In genomic region chr11:67387074-67387473, GRCh38 we compare ENCODE assay signal across 16 cellular contexts. TPM values are rescaled to one million over a fixed set of nuclear protein-coding genes. Genes with fewer than 3 reads are reported as not detected.
DNase-seq lines count a peak whose midpoint lies in the region; ATAC-seq, FAIRE-seq and TF ChIP-seq lines count a peak whose summit lies in the region.
"Had no signal": no experiment of that assay in that cellular context is flagged by ENCODE, and none has a peak within 500 bp of the region (broad histone marks: within the 10 kb centered on the region; RNA-seq: fewer than 3 reads in every experiment).

No MANE protein-coding gene starts in this region.

- no peak for ATAC-seq in CD4-positive, alpha-beta T cell (ENCODE audit: poor library complexity)
- ATAC-seq in K562 (no peak), GM18861 (IDR thresholded peaks at IDR 0.05; ENCODE audit: unreplicated experiment) (no peak), HG03159 (IDR thresholded peaks at IDR 0.05; ENCODE audit: unreplicated experiment) (no peak)
- ATAC-seq: HCT116 had no signal

- H3K4me2 ChIP-seq in Karpas-422 (ENCODE audit: low read depth, low read length, poor library complexity, severe bottlenecking) (no peak overlapping the region), K562 (ENCODE audit: insufficient read depth, low read length) (no peak overlapping the region), trophoblast cell (ENCODE audit: low read length) (no peak overlapping the region), mesenchymal stem cell (ENCODE audit: low read length, poor library complexity, severe bottlenecking) (no peak overlapping the region)

- H3K79me1 ChIP-seq in trophoblast cell (ENCODE audit: low read length) (peaks cover 7% of the 10 kb centered on the region), mesenchymal stem cell (replicated peaks; ENCODE audit: low read length, poor library complexity, severe bottlenecking) (peaks cover 5% of the 10 kb centered on the region)

- FAIRE-seq in K562 (lab: Jason Lieb, UNC) = peak; percentile 49

- no peaks in the 10 kb centered on the region for H3K9me1 ChIP-seq in K562 (ENCODE audit: control insufficient read depth, insufficient read depth, low read length)

- H4K8ac ChIP-seq in trophoblast cell (ENCODE audit: low read depth, low read length) = no peak overlapping the region
- no peak overlapping the region for H4K8ac ChIP-seq in mesenchymal stem cell (ENCODE audit: low read length)

- H3K27me3 Mint-ChIP-seq in CD4-positive, alpha-beta T cell = peaks cover 4% of the 10 kb centered on the region

- H3K4me3 Mint-ChIP-seq in CD4-positive, alpha-beta T cell = peak overlapping the region; percentile 62

- TF ChIP-seq EP300 in K562 (IDR thresholded peaks at IDR 0.05; ENCODE audit: low read length) = no peak

- no peak overlapping the region for H3K27ac Mint-ChIP-seq in CD4-positive, alpha-beta T cell

- intact Hi-C loops in CD4-positive, alpha-beta T cell (cut with DNase I, micrococcal nuclease) = loop anchor here in 1 of 2 experiments (10.0 kb wide), 1 partner anchor 272 kb away; the partner anchor contains the start of gene KDM2A
- intact Hi-C loops in K562 (cut with micrococcal nuclease) = no loop called here

- no peak overlapping the region for H4K12ac ChIP-seq in trophoblast cell (ENCODE audit: low read depth, low read length)

- TF ChIP-seq POLR2A in K562 (conservative IDR thresholded peaks at IDR 0.05) = no peak

- H3K36me3 ChIP-seq in Karpas-422 (ENCODE audit: insufficient read depth, low read length) (no peaks in the 10 kb centered on the region), K562 (ENCODE audit: control insufficient read depth, insufficient read depth, low read length) (no peaks in the 10 kb centered on the region; the same call in 2 of the 3 replicates), trophoblast cell (ENCODE audit: control insufficient read depth in 1 of 2, insufficient read depth in 2 of 2, low read length in 2 of 2) (no peaks in the 10 kb centered on the region), mesenchymal stem cell (ENCODE audit: control insufficient read depth in 1 of 2, insufficient read depth in 2 of 2, low read depth in 1 of 2, low read length in 2 of 2) (no peaks in the 10 kb centered on the region)
- H3K36me3 ChIP-seq: Peyer's patch had no signal

- H3K27me3 ChIP-seq in CD4-positive, alpha-beta T cell (ENCODE audit: control insufficient read depth, insufficient read depth, low read length) = no peaks in the 10 kb centered on the region
- H3K27me3 ChIP-seq in Karpas-422 (ENCODE audit: low read length) (no peaks in the 10 kb centered on the region), K562 (ENCODE audit: control insufficient read depth in 2 of 2, insufficient read depth in 2 of 2, low read length in 2 of 2) (no peaks in the 10 kb centered on the region), trophoblast cell (ENCODE audit: insufficient read depth, low read length) (no peaks in the 10 kb centered on the region), mesenchymal stem cell (ENCODE audit: control insufficient read depth in 1 of 2, insufficient read depth in 1 of 2, low read length in 2 of 2) (peaks cover 0 to 11% of the 10 kb centered on the region in 2 experiments)
- H3K27me3 ChIP-seq: BE2C, Peyer's patch had no signal

- no peak for TF ChIP-seq RAD21 in K562 (CRISPR knock-in tag; conservative IDR thresholded peaks at IDR 0.05 in 1 of 2, IDR thresholded peaks at IDR 0.05 in 1 of 2)

- H3K9me3 ChIP-seq in CD4-positive, alpha-beta T cell (ENCODE audit: control insufficient read depth, low read length) = no peaks in the 10 kb centered on the region
- H3K9me3 ChIP-seq in Karpas-422 (ENCODE audit: low read length) = no peaks in the 10 kb centered on the region
- no peaks in the 10 kb centered on the region for H3K9me3 ChIP-seq in K562 (replicated peaks; ENCODE audit: control insufficient read depth, insufficient read depth, low read depth, low read length)
- H3K9me3 ChIP-seq in trophoblast cell (ENCODE audit: insufficient read depth, low read depth, low read length) = no peaks in the 10 kb centered on the region
- no peaks in the 10 kb centered on the region for H3K9me3 ChIP-seq in mesenchymal stem cell (ENCODE audit: control insufficient read depth, low read length)
- H3K9me3 ChIP-seq: BE2C, Peyer's patch had no signal

- peaks cover 6% of the 10 kb centered on the region for H3K79me2 ChIP-seq in Karpas-422 (ENCODE audit: low read length)
- H3K79me2 ChIP-seq in K562 (ENCODE audit: control insufficient read depth, insufficient read depth, low read length) = peaks cover 17% of the 10 kb centered on the region
- peaks cover 6% of the 10 kb centered on the region for H3K79me2 ChIP-seq in trophoblast cell (ENCODE audit: control insufficient read depth, insufficient read depth, low read length, poor library complexity)

- H2AK5ac ChIP-seq in trophoblast cell (ENCODE audit: low read length) = no peak overlapping the region
- no peak overlapping the region for H2AK5ac ChIP-seq in mesenchymal stem cell (ENCODE audit: low read length, severe bottlenecking)

- 11% methylated on average over 6 of the region's 9 CpGs for WGBS in K562 (ENCODE audit: insufficient coverage, low coverage, missing lambda C conversion rate)
- WGBS in trophoblast cell (ENCODE audit: extremely low coverage, insufficient coverage, insufficient read length) = no CpG with 5 or more reads among the region's 9 CpGs
- WGBS in mesenchymal stem cell = 49% methylated on average over 9 of the region's 9 CpGs

- no peak overlapping the region for H2AFZ ChIP-seq in Karpas-422 (ENCODE audit: low read length)
- H2AFZ ChIP-seq in K562 (ENCODE audit: low read depth, low read length) = no peak overlapping the region
- no peak overlapping the region for H2AFZ ChIP-seq in trophoblast cell (ENCODE audit: insufficient read depth, low read length, poor library complexity)
- no peak overlapping the region for H2AFZ ChIP-seq in mesenchymal stem cell (ENCODE audit: low read depth, low read length)

- H3K9ac ChIP-seq in Karpas-422 (ENCODE audit: low read length) = no peak overlapping the region
- peak overlapping the region in 1 of 2 experiments; percentile 73; a peak in 1 of 4 replicates for H3K9ac ChIP-seq in K562 (ENCODE audit: insufficient read depth in 1 of 2, low read depth in 2 of 2, low read length in 2 of 2)
- no peak overlapping the region for H3K9ac ChIP-seq in trophoblast cell (ENCODE audit: low read length)
- H3K9ac ChIP-seq in mesenchymal stem cell (ENCODE audit: low read length) = no peak overlapping the region

- CTCF ChIA-PET in CD4-positive, alpha-beta T cell (lab: Charles Lee) = interaction anchor here (0.6 to 2.2 kb wide), 6 partner anchors 8 to 155 kb away, joined by 3 to 10 read pairs (median 3); partner anchors contain the start of gene PPP1CA
- CTCF ChIA-PET in K562 (lab: Yijun Ruan, JAX; ENCODE audit: low intra/inter-chr PET ratio) = no interaction called here

- no peak overlapping the region for H2BK5ac ChIP-seq in trophoblast cell (ENCODE audit: low read depth, low read length, poor library complexity)
- H2BK5ac ChIP-seq in mesenchymal stem cell (ENCODE audit: low read depth, low read length, poor library complexity, severe bottlenecking) = no peak overlapping the region

- DNase-seq in CD4-positive, alpha-beta T cell = no peak
- DNase-seq in Karpas-422 (peak; percentile 48), K562 (ENCODE audit: extremely low read depth in 1 of 4, low spot score in 3 of 4) (peak in 1 of 4 experiments; percentile 38), trophoblast cell (no peak), mesenchymal stem cell (no peak)
- DNase-seq: ACHN, BE2C, IMR-90, NCI-H1048, NCI-H345, NCI-H526 treated with DMSO at 0.1 percent for 48 hours, SHP77 had no signal

- H4K20me1 ChIP-seq in Karpas-422 (ENCODE audit: insufficient read depth, low read depth, low read length) (0 out of 2 replicates have a peak, but pooled peaks cover 3% of the 10 kb centered on the region), K562 (replicated peaks; ENCODE audit: control insufficient read depth, insufficient read depth, low read length) (no peaks in the 10 kb centered on the region)

- H2BK120ac ChIP-seq in trophoblast cell (ENCODE audit: insufficient read depth, low read length, poor library complexity) (no peak overlapping the region), mesenchymal stem cell (ENCODE audit: low read depth, low read length) (no peak overlapping the region)

- H3K23ac ChIP-seq in trophoblast cell (ENCODE audit: low read length) (no peak overlapping the region), mesenchymal stem cell (ENCODE audit: low read length in 2 of 2) (no peak overlapping the region)

- H4K91ac ChIP-seq in trophoblast cell (ENCODE audit: low read depth, low read length) = peak overlapping the region; percentile 31
- no peak overlapping the region for H4K91ac ChIP-seq in mesenchymal stem cell (ENCODE audit: low read length)

- in situ Hi-C loops in K562 (cut with MboI) = no loop called here

- no peaks in the 10 kb centered on the region for H3K9me2 ChIP-seq in Karpas-422 (replicated peaks; ENCODE audit: insufficient read depth, low read length)

- peaks cover 19% of the 10 kb centered on the region for H3K4me1 ChIP-seq in Karpas-422 (ENCODE audit: low read length)
- H3K4me1 ChIP-seq in K562 (replicated peaks in 1 of 2; ENCODE audit: control insufficient read depth in 2 of 2, insufficient read depth in 2 of 2, low read length in 2 of 2) = peaks cover 14 to 45% of the 10 kb centered on the region in 2 experiments; a peak in 4 of 5 replicates
- H3K4me1 ChIP-seq in trophoblast cell (ENCODE audit: control insufficient read depth in 1 of 2, insufficient read depth in 2 of 2, low read length in 2 of 2) = peaks cover 3% of the 10 kb centered on the region in 2 experiments
- H3K4me1 ChIP-seq in mesenchymal stem cell (ENCODE audit: control insufficient read depth, insufficient read depth, low read depth, low read length) = peaks cover 17% of the 10 kb centered on the region
- H3K4me1 ChIP-seq: BE2C had no signal

- TF ChIP-seq CTCF in CD4-positive, alpha-beta T cell (IDR thresholded peaks at IDR 0.05) = no peak
- no peak for TF ChIP-seq CTCF in K562 (IDR thresholded peaks at IDR 0.05 in 2 of 3, conservative IDR thresholded peaks at IDR 0.05 in 1 of 3; ENCODE audit: insufficient read depth in 2 of 3, low read depth in 1 of 3, low read length in 3 of 3)

- no peaks in the 10 kb centered on the region for H3K9me3 Mint-ChIP-seq in CD4-positive, alpha-beta T cell

- POLR2A ChIA-PET in CD4-positive, alpha-beta T cell (lab: Charles Lee) = interaction anchor here (0.9 to 2.1 kb wide), 5 partner anchors 13 to 69 kb away, joined by 3 to 8 read pairs (median 3); partner anchors contain the start of gene POLD4
- POLR2A ChIA-PET in K562 (lab: Yijun Ruan, JAX) = interaction anchor here (0.7 to 2.1 kb wide), 6 partner anchors 10 to 824 kb away, joined by 3 to 9 read pairs (median 4); partner anchors contain the start of gene PPP1CA

- H3K4ac ChIP-seq in trophoblast cell (ENCODE audit: low read depth, low read length) (no peak overlapping the region), mesenchymal stem cell (ENCODE audit: low read depth in 1 of 2, low read length in 2 of 2) (no peak overlapping the region)

- no peak overlapping the region for H2BK15ac ChIP-seq in mesenchymal stem cell (ENCODE audit: low read depth, poor library complexity, severe bottlenecking)

- H3K4me1 Mint-ChIP-seq in CD4-positive, alpha-beta T cell (ENCODE audit: low read depth) = peaks cover 25% of the 10 kb centered on the region

- H3K18ac ChIP-seq in trophoblast cell (ENCODE audit: low read length) (no peak overlapping the region), mesenchymal stem cell (ENCODE audit: low read depth in 1 of 2, low read length in 2 of 2) (no peak overlapping the region)

- no peaks in the 10 kb centered on the region for H3K36me3 Mint-ChIP-seq in CD4-positive, alpha-beta T cell (ENCODE audit: low read depth)

- BruUV-seq in K562 (replicated peaks; lab: Mats Ljungman, UMichigan) = no TSS peak

- no peak overlapping the region for H3K14ac ChIP-seq in trophoblast cell (ENCODE audit: low read length)
- no peak overlapping the region for H3K14ac ChIP-seq in mesenchymal stem cell (ENCODE audit: low read length in 2 of 2)

- H2BK12ac ChIP-seq in trophoblast cell (ENCODE audit: low read length) (no peak overlapping the region), mesenchymal stem cell (ENCODE audit: low read length in 2 of 2) (no peak overlapping the region)

- H3K4me3 ChIP-seq in Karpas-422 (ENCODE audit: low read length) (no peak overlapping the region), K562 (no peak overlapping the region), trophoblast cell (ENCODE audit: low read depth, low read length) (no peak overlapping the region), mesenchymal stem cell (ENCODE audit: insufficient read depth in 1 of 2, low read depth in 1 of 2, low read length in 2 of 2) (no peak overlapping the region)
- H3K4me3 ChIP-seq: Peyer's patch had no signal

- no peak overlapping the region for H3K27ac ChIP-seq in CD4-positive, alpha-beta T cell (ENCODE audit: low read depth, low read length)
- no peak overlapping the region for H3K27ac ChIP-seq in Karpas-422 (ENCODE audit: low read length)
- H3K27ac ChIP-seq in K562 (ENCODE audit: extremely low read depth, low read depth, low read length) = no peak overlapping the region
- no peak overlapping the region for H3K27ac ChIP-seq in trophoblast cell (ENCODE audit: low read depth, low read length)
- H3K27ac ChIP-seq in mesenchymal stem cell (ENCODE audit: low read length, poor library complexity, severe bottlenecking) = no peak overlapping the region
- H3K27ac ChIP-seq: Peyer's patch had no signal

RNA-seq across cellular contexts. Expression of gene RAD9A, which starts 4.7 kb away (rescaled TPM):
- total RNA-seq in CD4-positive, alpha-beta T cell = 10 to 100 TPM; 19.3 to 20.3 TPM
- 14.8 and 19.2 TPM in 2 replicates for total RNA-seq in Karpas-422 (2014; rRNA removed; shearing (Covaris generic); ENCODE audit: low replicate concordance)
- 59.7 and 169 TPM in 2 replicates for total RNA-seq in K562 (2011; cell fraction: chromatin; rRNA removed; ENCODE audit: low replicate concordance)
- 116 and 126 TPM in 2 replicates for total RNA-seq in K562 (2011; cell fraction: nucleolus; rRNA removed)
- total RNA-seq in K562 (2011; cell fraction: nucleoplasm; rRNA removed) = 63.0 and 77.4 TPM in 2 replicates
- total RNA-seq in K562 (2014; rRNA removed) (17.1 and 25.1 TPM in 2 replicates), K562 (2014; rRNA removed; fragmentation: Illumina TruSeq; extraction: Trizol) (5.7 and 6.7 TPM in 2 replicates), K562 (2015; rRNA removed; fragmentation: Illumina TruSeq; extraction: Trizol) (15.3 and 16.1 TPM in 2 replicates), K562 (2021) (33.3 and 41.2 TPM in 2 replicates)
- polyA plus RNA-seq in K562 (2011; rRNA removed) (16.0 and 30.7 TPM in 2 replicates), K562 (2014; fragmentation: Illumina TruSeq; extraction: Trizol) (27.3 and 29.2 TPM in 2 replicates), K562 (2014; fragmentation: Nextera tagmentation; extraction: Ambion mirVana) (1 to 10 TPM; 1.4 to 1.5 TPM), K562 (2014; rRNA removed) (35.9 and 39.7 TPM in 2 replicates)
- polyA plus RNA-seq in K562 (2011; cell fraction: cytosol; rRNA removed) = 23.8 and 34.6 TPM in 2 replicates
- 98.1 and 127 TPM in 2 replicates for polyA plus RNA-seq in K562 (2011; cell fraction: nucleus; rRNA removed)
- 33.0 and 38.6 TPM in 2 replicates for polyA plus RNA-seq in K562 (2012)
- polyA minus RNA-seq in K562 (2011; rRNA and poly(A)+ RNA removed) = 5.2 and 7.3 TPM in 2 replicates
- polyA minus RNA-seq in K562 (2011; cell fraction: cytosol; rRNA and poly(A)+ RNA removed) = 15.1 and 20.2 TPM in 2 replicates
- polyA minus RNA-seq in K562 (2011; cell fraction: nucleus; rRNA and poly(A)+ RNA removed) = 22.5 and 24.4 TPM in 2 replicates
- polyA plus RNA-seq in trophoblast cell (2013) = 13.2 and 14.2 TPM in 2 replicates
- 8.5 TPM for polyA plus RNA-seq in mesenchymal stem cell (2013, experiment 1 of 2)
- 7.7 TPM for polyA plus RNA-seq in mesenchymal stem cell (2013, experiment 2 of 2)

RNA-seq across cellular contexts. Expression of gene CLCF1, which starts 13.7 kb away (rescaled TPM):
- 1 to 10 TPM; 6.0 to 6.9 TPM for total RNA-seq in CD4-positive, alpha-beta T cell
- 6.4 and 13.9 TPM in 2 replicates for total RNA-seq in Karpas-422 (2014; rRNA removed; shearing (Covaris generic); ENCODE audit: low replicate concordance)
- total RNA-seq in K562 (2011; cell fraction: chromatin; rRNA removed; ENCODE audit: low replicate concordance) = 4.3 and 8.4 TPM in 2 replicates
- 3.4 and 5.3 TPM in 2 replicates for total RNA-seq in K562 (2011; cell fraction: nucleolus; rRNA removed)
- 3.7 and 8.0 TPM in 2 replicates for total RNA-seq in K562 (2011; cell fraction: nucleoplasm; rRNA removed)
- total RNA-seq in K562 (2014; rRNA removed) = 2.4 and 3.2 TPM in 2 replicates
- 1.1 and 1.2 TPM in 2 replicates for total RNA-seq in K562 (2014; rRNA removed; fragmentation: Illumina TruSeq; extraction: Trizol)
- 1.9 and 2.0 TPM in 2 replicates for total RNA-seq in K562 (2015; rRNA removed; fragmentation: Illumina TruSeq; extraction: Trizol)
- total RNA-seq in K562 (2021) = 3.6 and 4.3 TPM in 2 replicates
- polyA plus RNA-seq in K562 (2011; rRNA removed) = 3.0 and 4.1 TPM in 2 replicates
- polyA plus RNA-seq in K562 (2011; cell fraction: cytosol; rRNA removed) = 5.7 and 8.8 TPM in 2 replicates
- polyA plus RNA-seq in K562 (2011; cell fraction: nucleus; rRNA removed) = 9.3 and 20.8 TPM in 2 replicates
- polyA plus RNA-seq in K562 (2012) = 2.9 and 5.3 TPM in 2 replicates
- polyA plus RNA-seq in K562 (2014; fragmentation: Illumina TruSeq; extraction: Trizol) = 3.1 and 3.6 TPM in 2 replicates
- polyA plus RNA-seq in K562 (2014; fragmentation: Nextera tagmentation; extraction: Ambion mirVana) = under 1 TPM; 0.49 to 0.80 TPM
- polyA plus RNA-seq in K562 (2014; rRNA removed) = 3.8 and 5.8 TPM in 2 replicates
- 0.78 and 2.1 TPM in 2 replicates for polyA minus RNA-seq in K562 (2011; rRNA and poly(A)+ RNA removed)
- polyA minus RNA-seq in K562 (2011; cell fraction: cytosol; rRNA and poly(A)+ RNA removed) = 2.4 and 4.2 TPM in 2 replicates
- 1.7 and 1.8 TPM in 2 replicates for polyA minus RNA-seq in K562 (2011; cell fraction: nucleus; rRNA and poly(A)+ RNA removed)
- polyA plus RNA-seq in trophoblast cell (2013) = 3.1 TPM in 2 replicates
- 5.7 TPM for polyA plus RNA-seq in mesenchymal stem cell (2013, experiment 1 of 2)
- polyA plus RNA-seq in mesenchymal stem cell (2013, experiment 2 of 2) = 5.8 TPM

RNA-seq across cellular contexts. Expression of gene PPP1CA, which starts 14.6 kb away (rescaled TPM):
- total RNA-seq in CD4-positive, alpha-beta T cell = 10 to 100 TPM; 42.0 to 45.5 TPM
- total RNA-seq in Karpas-422 (2014; rRNA removed; shearing (Covaris generic); ENCODE audit: low replicate concordance) = 218 and 332 TPM in 2 replicates
- 37.0 and 127 TPM in 2 replicates for total RNA-seq in K562 (2011; cell fraction: chromatin; rRNA removed; ENCODE audit: low replicate concordance)
- total RNA-seq in K562 (2011; cell fraction: nucleolus; rRNA removed) = 133 and 148 TPM in 2 replicates
- total RNA-seq in K562 (2011; cell fraction: nucleoplasm; rRNA removed) = 56.8 and 75.5 TPM in 2 replicates
- 228 and 302 TPM in 2 replicates for total RNA-seq in K562 (2014; rRNA removed)
- total RNA-seq in K562 (2014; rRNA removed; fragmentation: Illumina TruSeq; extraction: Trizol) = 104 and 122 TPM in 2 replicates
- total RNA-seq in K562 (2015; rRNA removed; fragmentation: Illumina TruSeq; extraction: Trizol) = 188 and 200 TPM in 2 replicates
- 235 and 242 TPM in 2 replicates for total RNA-seq in K562 (2021)
- polyA plus RNA-seq in K562 (2011; rRNA removed) = 167 and 176 TPM in 2 replicates
- polyA plus RNA-seq in K562 (2011; cell fraction: cytosol; rRNA removed) = 324 and 501 TPM in 2 replicates
- polyA plus RNA-seq in K562 (2011; cell fraction: nucleus; rRNA removed) = 128 and 201 TPM in 2 replicates
- 225 and 287 TPM in 2 replicates for polyA plus RNA-seq in K562 (2012)
- 205 and 253 TPM in 2 replicates for polyA plus RNA-seq in K562 (2014; fragmentation: Illumina TruSeq; extraction: Trizol)
- polyA plus RNA-seq in K562 (2014; fragmentation: Nextera tagmentation; extraction: Ambion mirVana) = 10 to 100 TPM; 18.2 to 51.4 TPM
- 191 and 208 TPM in 2 replicates for polyA plus RNA-seq in K562 (2014; rRNA removed)
- 80.8 and 116 TPM in 2 replicates for polyA minus RNA-seq in K562 (2011; rRNA and poly(A)+ RNA removed)
- polyA minus RNA-seq in K562 (2011; cell fraction: cytosol; rRNA and poly(A)+ RNA removed) = 120 and 127 TPM in 2 replicates
- polyA minus RNA-seq in K562 (2011; cell fraction: nucleus; rRNA and poly(A)+ RNA removed) = 44.8 and 70.1 TPM in 2 replicates
- polyA plus RNA-seq in trophoblast cell (2013) = 208 and 213 TPM in 2 replicates
- polyA plus RNA-seq in mesenchymal stem cell (2013, experiment 1 of 2) = 157 TPM
- 161 TPM for polyA plus RNA-seq in mesenchymal stem cell (2013, experiment 2 of 2)

RNA-seq across cellular contexts. Expression of gene TBC1D10C, which starts 16.8 kb away (rescaled TPM):
- 100 to 1,000 TPM; 205 to 212 TPM for total RNA-seq in CD4-positive, alpha-beta T cell
- total RNA-seq in Karpas-422 (2014; rRNA removed; shearing (Covaris generic); ENCODE audit: low replicate concordance) = 52.4 and 122 TPM in 2 replicates
- 0.39 and 3.0 TPM in 2 replicates for total RNA-seq in K562 (2011; cell fraction: chromatin; rRNA removed; ENCODE audit: low replicate concordance)
- 1.8 and 3.3 TPM in 2 replicates for total RNA-seq in K562 (2011; cell fraction: nucleolus; rRNA removed)
- 0.81 and 1.9 TPM in 2 replicates for total RNA-seq in K562 (2011; cell fraction: nucleoplasm; rRNA removed)
- total RNA-seq in K562 (2014; rRNA removed) (0.68 and 1.1 TPM in 2 replicates), K562 (2014; rRNA removed; fragmentation: Illumina TruSeq; extraction: Trizol) (0.22 and 0.26 TPM in 2 replicates), K562 (2015; rRNA removed; fragmentation: Illumina TruSeq; extraction: Trizol) (0.90 and 1.1 TPM in 2 replicates), K562 (2021) (1.2 and 1.5 TPM in 2 replicates)
- polyA plus RNA-seq in K562 (2011; rRNA removed) (0.95 and 1.1 TPM in 2 replicates), K562 (2014; fragmentation: Illumina TruSeq; extraction: Trizol) (0.16 and 0.71 TPM in 2 replicates), K562 (2014; fragmentation: Nextera tagmentation; extraction: Ambion mirVana) (not detected), K562 (2014; rRNA removed) (0.93 and 1.7 TPM in 2 replicates)
- 1.1 and 2.0 TPM in 2 replicates for polyA plus RNA-seq in K562 (2011; cell fraction: cytosol; rRNA removed)
- 8.2 and 12.2 TPM in 2 replicates for polyA plus RNA-seq in K562 (2011; cell fraction: nucleus; rRNA removed)
- 1.2 and 2.3 TPM in 2 replicates for polyA plus RNA-seq in K562 (2012)
- polyA minus RNA-seq in K562 (2011; rRNA and poly(A)+ RNA removed) = 0.27 and 0.53 TPM in 2 replicates
- not detected in 2 replicates for polyA minus RNA-seq in K562 (2011; cell fraction: cytosol; rRNA and poly(A)+ RNA removed)
- 1.8 and 2.3 TPM in 2 replicates for polyA minus RNA-seq in K562 (2011; cell fraction: nucleus; rRNA and poly(A)+ RNA removed)
- 0.04 and 0.15 TPM in 2 replicates for polyA plus RNA-seq in trophoblast cell (2013)
- polyA plus RNA-seq in mesenchymal stem cell (2013, experiment 1 of 2) = not detected
- not detected for polyA plus RNA-seq in mesenchymal stem cell (2013, experiment 2 of 2)

RNA-seq across cellular contexts. Expression of gene CARNS1, which starts 28.4 kb away (rescaled TPM):
- 1 to 10 TPM; 9.9 to 10.0 TPM for total RNA-seq in CD4-positive, alpha-beta T cell
- total RNA-seq in Karpas-422 (2014; rRNA removed; shearing (Covaris generic); ENCODE audit: low replicate concordance) = 0.18 TPM in 1 of 2 replicates, not detected in the other
- 0.49 TPM in 1 of 2 replicates, not detected in the other for total RNA-seq in K562 (2011; cell fraction: chromatin; rRNA removed; ENCODE audit: low replicate concordance)
- 0.13 and 0.17 TPM in 2 replicates for total RNA-seq in K562 (2011; cell fraction: nucleolus; rRNA removed)
- 0.15 TPM in 2 replicates for total RNA-seq in K562 (2011; cell fraction: nucleoplasm; rRNA removed)
- total RNA-seq in K562 (2014; rRNA removed) = 0.12 and 0.18 TPM in 2 replicates
- not detected in 2 replicates for total RNA-seq in K562 (2014; rRNA removed; fragmentation: Illumina TruSeq; extraction: Trizol)
- total RNA-seq in K562 (2015; rRNA removed; fragmentation: Illumina TruSeq; extraction: Trizol) = 0.04 TPM in 1 of 2 replicates, not detected in the other
- 0.07 and 0.13 TPM in 2 replicates for total RNA-seq in K562 (2021)
- polyA plus RNA-seq in K562 (2011; rRNA removed) = 0.04 and 0.06 TPM in 2 replicates
- 0.03 and 0.15 TPM in 2 replicates for polyA plus RNA-seq in K562 (2011; cell fraction: cytosol; rRNA removed)
- 0.11 and 0.37 TPM in 2 replicates for polyA plus RNA-seq in K562 (2011; cell fraction: nucleus; rRNA removed)
- polyA plus RNA-seq in K562 (2012) = 0.17 and 0.24 TPM in 2 replicates
- polyA plus RNA-seq in K562 (2014; fragmentation: Illumina TruSeq; extraction: Trizol) = 0.06 and 0.07 TPM in 2 replicates
- under 1 TPM in 1 of 2 experiments, not detected in 1; 0.01 TPM for polyA plus RNA-seq in K562 (2014; fragmentation: Nextera tagmentation; extraction: Ambion mirVana)
- 0.03 and 0.07 TPM in 2 replicates for polyA plus RNA-seq in K562 (2014; rRNA removed)
- polyA minus RNA-seq in K562 (2011; rRNA and poly(A)+ RNA removed) = 0.04 TPM in 1 of 2 replicates, not detected in the other
- polyA minus RNA-seq in K562 (2011; cell fraction: cytosol; rRNA and poly(A)+ RNA removed) = not detected in 2 replicates
- polyA minus RNA-seq in K562 (2011; cell fraction: nucleus; rRNA and poly(A)+ RNA removed) = not detected in 2 replicates
- 0.03 TPM in 2 replicates for polyA plus RNA-seq in trophoblast cell (2013)
- 0.11 TPM for polyA plus RNA-seq in mesenchymal stem cell (2013, experiment 1 of 2)
- polyA plus RNA-seq in mesenchymal stem cell (2013, experiment 2 of 2) = 0.07 TPM
